8 cellular contexts compared by ENCODE assay signal in genomic region chr18:45386256-45386655, GRCh38.
A peak's percentile ranks its signal among the peaks of the same experiment; 100 is the strongest.
DNase-seq lines count a peak whose midpoint lies in the region; TF ChIP-seq lines count a peak whose summit lies in the region.

No MANE protein-coding gene starts in this region.

- H3K4me2 ChIP-seq in H9 (ENCODE audit: insufficient read depth, insufficient read length, low read length): no peak overlapping the region
- H3K4me2 ChIP-seq in OCI-LY1 (ENCODE audit: low read length): no peak overlapping the region
- H3K4me2 ChIP-seq in smooth muscle cell: no peak overlapping the region

- no peak overlapping the region for H4K91ac ChIP-seq in H9 (ENCODE audit: insufficient read length, low read depth, low read length)

- H3F3A ChIP-seq in OCI-LY1 (ENCODE audit: insufficient read depth, low read length): no peaks in the 10 kb centered on the region
- no peaks in the 10 kb centered on the region for H3F3A ChIP-seq in smooth muscle cell (ENCODE audit: low read depth)

- H3K4me3 ChIP-seq in AG09309 (ENCODE audit: control insufficient read depth, low read depth, low read length) (no peak overlapping the region), OCI-LY1 (ENCODE audit: low read depth, low read length, poor library complexity, severe bottlenecking) (no peak overlapping the region), foreskin fibroblast (ENCODE audit: low read depth in 1 of 2, low read length in 2 of 2) (no peak overlapping the region), smooth muscle cell (no peak overlapping the region), vagina (no peak overlapping the region)

- no peak overlapping the region for H3K4me3 Mint-ChIP-seq in H9
- no peak overlapping the region for H3K4me3 Mint-ChIP-seq in T-helper 2 cell treated with Interferon-gamma antibody and Interleukin-4, amounts not matched to agents 5 μg/mL and 100 μg/mL, for 36 hours
- H3K4me3 Mint-ChIP-seq in CD14-positive monocyte: no peak overlapping the region

- H4K5ac ChIP-seq in H9 (ENCODE audit: insufficient read length, low read depth, low read length): no peak overlapping the region

- H2BK15ac ChIP-seq in H9 (ENCODE audit: low read depth, low read length): no peak overlapping the region

- peak; percentile 73 for TF ChIP-seq CTCF in AG09309 (IDR thresholded peaks at IDR 0.05; ENCODE audit: control insufficient read depth, insufficient read depth, low read depth, low read length, missing control alignments)
- TF ChIP-seq CTCF in H9 (conservative IDR thresholded peaks at IDR 0.05): peak; percentile 85
- TF ChIP-seq CTCF in OCI-LY1 (IDR thresholded peaks at IDR 0.05; ENCODE audit: low read length): peak; percentile 68
- peak; percentile 55 for TF ChIP-seq CTCF in foreskin fibroblast (IDR thresholded peaks at IDR 0.05; ENCODE audit: low read depth, low read length)
- TF ChIP-seq CTCF in smooth muscle cell (IDR thresholded peaks at IDR 0.05; ENCODE audit: borderline replicate concordance, insufficient read depth, poor library complexity, severe bottlenecking): peak; percentile 55
- no peak for TF ChIP-seq CTCF in vagina (IDR thresholded peaks at IDR 0.05)
- no peak for TF ChIP-seq CTCF in CD14-positive monocyte (IDR thresholded peaks at IDR 0.05)

- no peak for DNase-seq in AG09309 (ENCODE audit: low read depth)
- peak; percentile 71 for DNase-seq in H9
- DNase-seq in foreskin fibroblast: peak in 1 of 2 donors; percentile 50
- DNase-seq in smooth muscle cell (lab: John Stamatoyannopoulos, UW; ENCODE audit: unreplicated experiment): no peak
- no peak for DNase-seq in T-helper 2 cell treated with Interferon-gamma antibody and Interleukin-4, amounts not matched to agents 5 μg/mL and 100 μg/mL, for 36 hours (ENCODE audit: low spot score)
- no peak for DNase-seq in vagina (ENCODE audit: extremely low spot score in 2 of 2)
- no peak for DNase-seq in CD14-positive monocyte (ENCODE audit: low spot score)

- H3K9me3 Mint-ChIP-seq in H9: no peaks in the 10 kb centered on the region
- no peaks in the 10 kb centered on the region for H3K9me3 Mint-ChIP-seq in T-helper 2 cell treated with Interferon-gamma antibody and Interleukin-4, amounts not matched to agents 5 μg/mL and 100 μg/mL, for 36 hours
- H3K9me3 Mint-ChIP-seq in CD14-positive monocyte: no peaks in the 10 kb centered on the region

- no peaks in the 10 kb centered on the region for H3K23me2 ChIP-seq in H9 (ENCODE audit: insufficient read length, low read depth, low read length, poor library complexity, severe bottlenecking)

- no peak overlapping the region for H2BK20ac ChIP-seq in H9 (ENCODE audit: low read depth, low read length, poor library complexity, severe bottlenecking)

- no peaks in the 10 kb centered on the region for H3K27me3 ChIP-seq in H9 (ENCODE audit: insufficient read depth, low read length)
- no peaks in the 10 kb centered on the region for H3K27me3 ChIP-seq in OCI-LY1 (ENCODE audit: insufficient read depth, low read length)
- peaks cover 3% of the 10 kb centered on the region for H3K27me3 ChIP-seq in smooth muscle cell (ENCODE audit: low read depth)
- no peaks in the 10 kb centered on the region for H3K27me3 ChIP-seq in vagina

- H3K56ac ChIP-seq in H9 (ENCODE audit: insufficient read length, low read depth, low read length): no peak overlapping the region

- H3K23ac ChIP-seq in H9 (ENCODE audit: insufficient read length, low read depth, low read length): no peak overlapping the region

- H3K79me1 ChIP-seq in H9 (ENCODE audit: insufficient read depth, low read depth, low read length, poor library complexity, severe bottlenecking): no peaks in the 10 kb centered on the region

- no peak overlapping the region for H4K8ac ChIP-seq in H9 (replicated peaks; ENCODE audit: insufficient read length, low read depth, low read length)

- H3K27me3 Mint-ChIP-seq in H9 (ENCODE audit: low read depth): peaks cover 2% of the 10 kb centered on the region; the same call in 1 of the 2 replicates
- peaks cover 8% of the 10 kb centered on the region for H3K27me3 Mint-ChIP-seq in T-helper 2 cell treated with Interferon-gamma antibody and Interleukin-4, amounts not matched to agents 5 μg/mL and 100 μg/mL, for 36 hours (ENCODE audit: low read depth)
- H3K27me3 Mint-ChIP-seq in CD14-positive monocyte (ENCODE audit: low read depth in 3 of 3): peaks cover 5 to 9% (median 8%) of the 10 kb centered on the region in 3 donors

- no peaks in the 10 kb centered on the region for H3K9me3 ChIP-seq in H9 (ENCODE audit: control insufficient read depth, low read depth, low read length)
- H3K9me3 ChIP-seq in OCI-LY1 (ENCODE audit: low read length): no peaks in the 10 kb centered on the region
- H3K9me3 ChIP-seq in smooth muscle cell (replicated peaks; ENCODE audit: low read depth): no peaks in the 10 kb centered on the region
- no peaks in the 10 kb centered on the region for H3K9me3 ChIP-seq in vagina

- H3K4me1 ChIP-seq in H9 (ENCODE audit: insufficient read depth, low read length) (no peaks in the 10 kb centered on the region), OCI-LY1 (ENCODE audit: insufficient read depth, low read length, severe bottlenecking) (no peaks in the 10 kb centered on the region), smooth muscle cell (ENCODE audit: low read depth) (no peaks in the 10 kb centered on the region), vagina (peaks cover 9% of the 10 kb centered on the region)

- H3K27ac ChIP-seq in H9 (ENCODE audit: insufficient read length, low read depth, low read length): no peak overlapping the region
- H3K27ac ChIP-seq in OCI-LY1 (ENCODE audit: low read depth, low read length, poor library complexity, severe bottlenecking): no peak overlapping the region
- H3K27ac ChIP-seq in smooth muscle cell (ENCODE audit: low read depth): no peak overlapping the region
- H3K27ac ChIP-seq in vagina: no peak overlapping the region

- no peak overlapping the region for H3K18ac ChIP-seq in H9 (ENCODE audit: insufficient read length, low read depth, low read length)

- WGBS in H9 (ENCODE audit: extremely low coverage, insufficient read length, low lambda C conversion rate): no CpG with 5 or more reads among the region's 5 CpGs
- 39% methylated on average over 5 of the region's 5 CpGs for WGBS in smooth muscle cell (ENCODE audit: low lambda C conversion rate)

- H3K9ac ChIP-seq in H9 (ENCODE audit: extremely low read depth, insufficient read length, low read length) (no peak overlapping the region), OCI-LY1 (ENCODE audit: low read length) (no peak overlapping the region), smooth muscle cell (ENCODE audit: low read depth) (no peak overlapping the region)

- H3K4me1 Mint-ChIP-seq in H9 (peaks cover 8 to 12% of the 10 kb centered on the region in 2 experiments), CD14-positive monocyte (peaks cover 3% of the 10 kb centered on the region)
- no peaks in the 10 kb centered on the region for H3K4me1 Mint-ChIP-seq in T-helper 2 cell treated with Interferon-gamma antibody and Interleukin-4, amounts not matched to agents 5 μg/mL and 100 μg/mL, for 36 hours (ENCODE audit: low read depth)

- TF ChIP-seq POLR2A in vagina (IDR thresholded peaks at IDR 0.05): no peak

- no peak overlapping the region for H3K27ac Mint-ChIP-seq in H9
- no peak overlapping the region for H3K27ac Mint-ChIP-seq in T-helper 2 cell treated with Interferon-gamma antibody and Interleukin-4, amounts not matched to agents 5 μg/mL and 100 μg/mL, for 36 hours
- H3K27ac Mint-ChIP-seq in CD14-positive monocyte: no peak overlapping the region

- H3K36me3 Mint-ChIP-seq in H9 (ENCODE audit: insufficient read depth in 1 of 3, low read depth in 3 of 3) (no peaks in the 10 kb centered on the region), CD14-positive monocyte (no peaks in the 10 kb centered on the region)
- H3K36me3 Mint-ChIP-seq in T-helper 2 cell treated with Interferon-gamma antibody and Interleukin-4, amounts not matched to agents 5 μg/mL and 100 μg/mL, for 36 hours (ENCODE audit: low read depth): no peaks in the 10 kb centered on the region

- H2BK12ac ChIP-seq in H9 (ENCODE audit: insufficient read length, low read depth, low read length): no peak overlapping the region

- H3K36me3 ChIP-seq in OCI-LY1 (ENCODE audit: insufficient read depth, low read length): no peaks in the 10 kb centered on the region
- no peaks in the 10 kb centered on the region for H3K36me3 ChIP-seq in smooth muscle cell (ENCODE audit: low read depth)
- no peaks in the 10 kb centered on the region for H3K36me3 ChIP-seq in vagina

- intact Hi-C loops in vagina (cut with DNase I) (no loop called here), CD14-positive monocyte (cut with micrococcal nuclease) (loop anchor here in 1 of 2 donors (10.0 kb wide), 1 partner anchor 1761 kb away; no protein-coding TSS in a partner anchor)

- H3T11ph ChIP-seq in H9 (ENCODE audit: low read length): no peak overlapping the region

- H2AFZ ChIP-seq in H9 (ENCODE audit: low read length) (no peak overlapping the region), OCI-LY1 (ENCODE audit: low read length) (no peak overlapping the region), smooth muscle cell (ENCODE audit: low read depth) (no peak overlapping the region)

- no peak overlapping the region for H2BK5ac ChIP-seq in H9 (ENCODE audit: insufficient read length, low read length)

- H2BK120ac ChIP-seq in H9 (ENCODE audit: low read depth, low read length, poor library complexity, severe bottlenecking): no peak overlapping the region

- no peaks in the 10 kb centered on the region for H3K9me2 ChIP-seq in OCI-LY1 (ENCODE audit: low read depth, low read length)

- H3K4ac ChIP-seq in H9 (ENCODE audit: low read depth, low read length): no peak overlapping the region

- H4K20me1 ChIP-seq in H9 (ENCODE audit: control insufficient read depth, insufficient read depth, insufficient read length): no peaks in the 10 kb centered on the region
- no peaks in the 10 kb centered on the region for H4K20me1 ChIP-seq in OCI-LY1 (ENCODE audit: insufficient read depth, low read length)
- no peaks in the 10 kb centered on the region for H4K20me1 ChIP-seq in smooth muscle cell (ENCODE audit: low read depth)

- no peak overlapping the region for H2AK5ac ChIP-seq in H9 (ENCODE audit: insufficient read length, low read length)

- no peak overlapping the region for H3K14ac ChIP-seq in H9 (ENCODE audit: insufficient read depth, low read length)

- H3K79me2 ChIP-seq in H9 (ENCODE audit: insufficient read depth, low read length) (no peaks in the 10 kb centered on the region), OCI-LY1 (ENCODE audit: insufficient read depth, low read length) (no peaks in the 10 kb centered on the region), smooth muscle cell (ENCODE audit: low read depth) (no peaks in the 10 kb centered on the region)

Comparison
In these comparisons a context has a peak if more than half of its experiments do, and no peak if none do; other contexts are left out.
1. CTCF ChIP-seq: peak in AG09309 (single experiment), H9 (single experiment), OCI-LY1 (single experiment), foreskin fibroblast (single experiment) and smooth muscle cell (single experiment); none in vagina (0 of 3) and CD14-positive monocyte (single experiment).